ENCODE assay signal across 11 cellular contexts in the genomic region with DNA sequence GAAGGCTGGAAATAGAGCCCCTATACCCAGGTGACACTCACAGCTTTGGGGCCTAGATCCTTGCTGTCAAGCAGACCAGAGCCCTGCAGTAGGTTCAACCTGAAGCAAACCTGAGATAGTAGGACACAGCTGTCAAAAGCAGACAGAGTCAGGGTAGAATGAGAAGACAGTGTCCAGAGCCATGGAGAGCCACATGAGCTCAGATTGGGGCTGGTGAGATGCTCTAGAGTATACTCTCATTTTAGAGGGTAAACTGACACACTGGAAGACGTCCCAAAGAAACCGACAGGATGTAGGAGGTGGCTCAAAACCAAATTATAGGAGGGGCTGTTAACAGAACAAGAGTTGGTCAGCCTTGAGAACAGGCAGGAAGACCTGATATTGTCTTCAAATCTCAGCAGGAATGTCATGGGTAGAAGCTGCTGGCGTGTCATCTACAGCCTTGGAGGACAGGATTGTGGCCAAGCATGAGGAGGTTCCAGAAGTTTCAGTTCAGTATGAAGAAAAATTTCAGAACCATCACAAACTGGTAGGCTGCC. TPM values are rescaled to one million over a fixed set of nuclear protein-coding genes. Genes with fewer than 3 reads are reported as not detected.
A peak's percentile ranks its signal among the peaks of the same experiment; 100 is the strongest.
DNase-seq lines count a peak whose midpoint lies in the region; ATAC-seq lines count a peak whose summit lies in the region.
"Had no signal": no experiment of that assay in that cellular context is flagged by ENCODE, and none has a peak within 500 bp of the region (broad histone marks: within the 10 kb centered on the region; RNA-seq: fewer than 3 reads in every experiment).

No MANE protein-coding gene starts in this region.

- peak overlapping the region; percentile 91 for H3K4me3 Mint-ChIP-seq in activated CD4-positive, alpha-beta T cell treated with anti-CD3 and anti-CD28 coated beads, Interleukin-2, amount 10 ng/mL, durations not matched to agents 24 days and 14 days
- peak overlapping the region; percentile 75 to 94 for H3K4me3 Mint-ChIP-seq in effector memory CD8-positive, alpha-beta T cell
- peak overlapping the region; percentile 62 for H3K4me3 Mint-ChIP-seq in stimulated activated memory B cell treated with anti-CD40 and anti-IgM and Interleukin-4, amounts not matched to agents 10 μg/mL and 1 μg/mL and 100 μg/mL, for 72 hours

- H3K27ac Mint-ChIP-seq in activated CD4-positive, alpha-beta T cell treated with anti-CD3 and anti-CD28 coated beads, Interleukin-2, amount 10 ng/mL, durations not matched to agents 24 days and 14 days = peak overlapping the region; percentile 95
- H3K27ac Mint-ChIP-seq in effector memory CD8-positive, alpha-beta T cell = peak overlapping the region; percentile 83 to 92
- peak overlapping the region; percentile 89 for H3K27ac Mint-ChIP-seq in stimulated activated memory B cell treated with anti-CD40 and anti-IgM and Interleukin-4, amounts not matched to agents 10 μg/mL and 1 μg/mL and 100 μg/mL, for 72 hours

- DNase-seq in activated CD4-positive, alpha-beta T cell treated with anti-CD3 and anti-CD28 coated beads, Interleukin-2, amount 10 ng/mL, durations not matched to agents 24 days and 14 days = no peak
- DNase-seq in activated CD4-positive, alpha-beta T cell treated with anti-CD3 and anti-CD28 coated beads, Interleukin-2, amount 50 U/mL, for 1 hour = no peak
- no peak for DNase-seq in effector memory CD8-positive, alpha-beta T cell
- DNase-seq in hepatic stellate cell (ENCODE audit: low spot score) = no peak
- DNase-seq: mammary epithelial cell, SW 1271 had no signal

- peaks cover 34% of the 10 kb centered on the region for H3K36me3 Mint-ChIP-seq in activated CD4-positive, alpha-beta T cell treated with anti-CD3 and anti-CD28 coated beads, Interleukin-2, amount 10 ng/mL, durations not matched to agents 24 days and 14 days (ENCODE audit: low read depth)
- peaks cover 40% of the 10 kb centered on the region for H3K36me3 Mint-ChIP-seq in effector memory CD8-positive, alpha-beta T cell (ENCODE audit: insufficient read depth)
- peaks cover 28% of the 10 kb centered on the region for H3K36me3 Mint-ChIP-seq in stimulated activated memory B cell treated with anti-CD40 and anti-IgM and Interleukin-4, amounts not matched to agents 10 μg/mL and 1 μg/mL and 100 μg/mL, for 72 hours

- H3K27ac ChIP-seq in KOPT-K1 (ENCODE audit: low read depth, low read length, poor library complexity, severe bottlenecking) = peak overlapping the region; percentile 100
- H3K27ac ChIP-seq: A549 had no signal

- no peaks in the 10 kb centered on the region for H3K9me3 Mint-ChIP-seq in activated CD4-positive, alpha-beta T cell treated with anti-CD3 and anti-CD28 coated beads, Interleukin-2, amount 10 ng/mL, durations not matched to agents 24 days and 14 days
- H3K9me3 Mint-ChIP-seq in effector memory CD8-positive, alpha-beta T cell = no peaks in the 10 kb centered on the region
- no peaks in the 10 kb centered on the region for H3K9me3 Mint-ChIP-seq in stimulated activated memory B cell treated with anti-CD40 and anti-IgM and Interleukin-4, amounts not matched to agents 10 μg/mL and 1 μg/mL and 100 μg/mL, for 72 hours

- H3K9me3 ChIP-seq in KOPT-K1 (ENCODE audit: insufficient read depth, low read length, poor library complexity, severe bottlenecking) = no peaks in the 10 kb centered on the region
- H3K9me3 ChIP-seq: A549 had no signal

- H3K4me1 Mint-ChIP-seq in activated CD4-positive, alpha-beta T cell treated with anti-CD3 and anti-CD28 coated beads, Interleukin-2, amount 10 ng/mL, durations not matched to agents 24 days and 14 days = peaks cover 62% of the 10 kb centered on the region
- H3K4me1 Mint-ChIP-seq in effector memory CD8-positive, alpha-beta T cell (ENCODE audit: low read depth in 2 of 2) = peaks cover 67 to 75% of the 10 kb centered on the region in 2 donors
- H3K4me1 Mint-ChIP-seq in stimulated activated memory B cell treated with anti-CD40 and anti-IgM and Interleukin-4, amounts not matched to agents 10 μg/mL and 1 μg/mL and 100 μg/mL, for 72 hours = peaks cover 87% of the 10 kb centered on the region

- no peak for ATAC-seq in effector memory CD8-positive, alpha-beta T cell (replicated peaks)
- no peak for ATAC-seq in stimulated activated memory B cell treated with anti-CD40 and anti-IgM and Interleukin-4, amounts not matched to agents 10 μg/mL and 1 μg/mL and 100 μg/mL, for 72 hours
- ATAC-seq in GM18861 (IDR thresholded peaks at IDR 0.05; ENCODE audit: unreplicated experiment) (no peak), HG03457 (IDR thresholded peaks at IDR 0.05; ENCODE audit: unreplicated experiment) (no peak)
- ATAC-seq: A549 had no signal

- intact Hi-C loops in activated CD4-positive, alpha-beta T cell treated with anti-CD3 and anti-CD28 coated beads, Interleukin-2, amount 10 ng/mL, durations not matched to agents 24 days and 14 days (cut with micrococcal nuclease) = loop anchor here (2.0 to 5.0 kb wide), 2 partner anchors 420 to 558 kb away; a partner anchor contains a TSS

- no peaks in the 10 kb centered on the region for H3K27me3 Mint-ChIP-seq in activated CD4-positive, alpha-beta T cell treated with anti-CD3 and anti-CD28 coated beads, Interleukin-2, amount 10 ng/mL, durations not matched to agents 24 days and 14 days
- H3K27me3 Mint-ChIP-seq in effector memory CD8-positive, alpha-beta T cell = no peaks in the 10 kb centered on the region
- no peaks in the 10 kb centered on the region for H3K27me3 Mint-ChIP-seq in stimulated activated memory B cell treated with anti-CD40 and anti-IgM and Interleukin-4, amounts not matched to agents 10 μg/mL and 1 μg/mL and 100 μg/mL, for 72 hours

- peaks cover 38% of the 10 kb centered on the region for H3K36me3 ChIP-seq in KOPT-K1 (ENCODE audit: insufficient read depth, low read length)

RNA-seq across cellular contexts. Expression of a gene that starts 11.5 kb away (rescaled TPM):
- total RNA-seq in activated CD4-positive, alpha-beta T cell treated with anti-CD3 and anti-CD28 coated beads, Interleukin-2, amount 10 ng/mL, durations not matched to agents 24 days and 14 days = 22.7 and 23.2 TPM in 2 replicates

RNA-seq across cellular contexts. Expression of a gene that starts 40.6 kb away (rescaled TPM):
- total RNA-seq in activated CD4-positive, alpha-beta T cell treated with anti-CD3 and anti-CD28 coated beads, Interleukin-2, amount 10 ng/mL, durations not matched to agents 24 days and 14 days = 15.4 and 16.0 TPM in 2 replicates

RNA-seq across cellular contexts. Expression of a gene that starts 54.9 kb away (rescaled TPM):
- total RNA-seq in activated CD4-positive, alpha-beta T cell treated with anti-CD3 and anti-CD28 coated beads, Interleukin-2, amount 10 ng/mL, durations not matched to agents 24 days and 14 days = 314 and 315 TPM in 2 replicates
